In the genomic region with DNA sequence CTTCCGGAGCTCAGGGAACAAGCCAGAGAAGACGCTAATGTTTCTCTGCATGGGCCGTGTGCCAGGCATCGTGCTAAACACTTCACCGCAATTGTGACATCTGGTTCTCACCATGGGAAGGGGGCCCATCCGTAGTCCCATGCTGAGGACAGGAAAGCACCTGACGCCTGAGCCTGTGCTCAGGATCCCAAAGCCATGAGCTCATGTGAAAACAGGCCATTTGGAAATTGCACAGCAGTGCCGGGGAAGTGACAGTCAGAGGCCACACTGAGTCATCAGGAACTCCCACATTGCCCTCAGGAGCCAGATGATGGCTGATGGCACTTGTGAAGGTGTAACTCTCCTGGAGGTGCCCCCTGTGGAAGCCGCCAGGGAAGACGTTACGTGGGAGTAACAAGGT, we compare ENCODE assay signal across 1 cellular context.
TF ChIP-seq lines count a peak whose summit lies in the region.

No MANE protein-coding gene starts in this region.

TF ChIP-seq in H1, 55 proteins besides CTCF, POLR2A, EP300 and RAD21 (continued from another document):
- TF ChIP-seq GTF2F1 (IDR thresholded peaks at IDR 0.05; ENCODE audit: borderline replicate concordance, low read depth, low read length) = no peak
- no peak for TF ChIP-seq TAF7 (optimal IDR thresholded peaks at IDR 0.05; ENCODE audit: borderline replicate concordance, low read depth, low read length)
